In the genomic region with DNA sequence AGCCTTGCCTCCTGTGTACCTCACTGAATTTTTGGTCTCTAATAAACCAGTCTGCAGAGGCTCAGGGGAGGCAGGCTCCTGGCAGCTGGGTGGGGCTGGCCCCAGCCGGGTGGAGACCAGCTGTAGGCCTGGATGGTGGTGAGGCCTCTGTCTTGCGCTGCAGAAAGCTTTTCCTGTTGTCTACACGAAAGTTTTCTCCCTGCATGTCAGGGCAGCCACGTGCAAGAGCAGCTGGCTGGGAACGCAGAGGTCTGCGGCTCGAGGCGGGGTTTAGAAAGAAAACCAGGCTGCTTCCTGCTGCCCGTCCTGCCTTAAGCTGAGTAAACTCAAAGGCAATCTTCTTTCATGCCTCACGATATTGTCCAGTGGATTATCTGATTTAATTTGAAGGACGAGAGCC, we compare ENCODE assay signal across 8 cellular contexts. TPM values are rescaled to one million over a fixed set of nuclear protein-coding genes. Genes with fewer than 3 reads are reported as not detected.
DNase-seq lines count a peak whose midpoint lies in the region; ATAC-seq and TF ChIP-seq lines count a peak whose summit lies in the region.

No MANE protein-coding gene starts in this region.

- CTCF ChIA-PET in activated CD4-positive, alpha-beta T cell treated with anti-CD3 and anti-CD28 coated beads for 36 hours (lab: Charles Lee): interaction anchor here (1.2 to 2.7 kb wide), 3 partner anchors 9 to 48 kb away, joined by 4 to 9 read pairs (median 6); no protein-coding TSS in a partner anchor
- CTCF ChIA-PET in Calu3 (lab: Charles Lee): no interaction called here

- peak; percentile 75 for ATAC-seq in activated CD4-positive, alpha-beta T cell treated with anti-CD3 and anti-CD28 coated beads for 36 hours
- peak; percentile 58 for ATAC-seq in stimulated activated naive CD8-positive, alpha-beta T cell treated with anti-CD3 and anti-CD28 coated beads, Interleukin-15, Interleukin-2, amounts not matched to agents 100 U/mL and 50 U/mL, for 24 hours
- ATAC-seq in GM19397 (IDR thresholded peaks at IDR 0.05; ENCODE audit: unreplicated experiment): no peak

- BruUV-seq in Calu3 (replicated peaks; lab: Mats Ljungman, UMichigan): no TSS peak

- H3K27me3 ChIP-seq in HL-60 (ENCODE audit: insufficient read depth, poor library complexity, severe bottlenecking) (no peaks in the 10 kb centered on the region), mucosa of stomach (ENCODE audit: control insufficient read depth, insufficient read depth, low read length) (no peaks in the 10 kb centered on the region)

- peaks cover 36% of the 10 kb centered on the region for H3K4me1 Mint-ChIP-seq in activated CD4-positive, alpha-beta T cell treated with anti-CD3 and anti-CD28 coated beads for 36 hours
- H3K4me1 Mint-ChIP-seq in Calu3 (ENCODE audit: low read depth, unreplicated experiment): no peaks in the 10 kb centered on the region

- H3K4me3 Mint-ChIP-seq in activated CD4-positive, alpha-beta T cell treated with anti-CD3 and anti-CD28 coated beads for 36 hours: peak overlapping the region; percentile 5
- H3K4me3 Mint-ChIP-seq in Calu3 (ENCODE audit: low read depth, unreplicated experiment): no peak overlapping the region

- no peaks in the 10 kb centered on the region for H3K27me3 Mint-ChIP-seq in activated CD4-positive, alpha-beta T cell treated with anti-CD3 and anti-CD28 coated beads for 36 hours
- no peaks in the 10 kb centered on the region for H3K27me3 Mint-ChIP-seq in Calu3 (ENCODE audit: unreplicated experiment)

- intact Hi-C loops in activated CD4-positive, alpha-beta T cell treated with anti-CD3 and anti-CD28 coated beads for 36 hours (cut with DNase I, micrococcal nuclease): loop anchor here in 1 of 2 experiments (5.0 kb wide), 1 partner anchor 42 kb away; the partner anchor contains the start of gene WDR81
- intact Hi-C loops in Calu3 (cut with micrococcal nuclease; ENCODE audit: unreplicated experiment): no loop called here

- H3K4me1 ChIP-seq in mucosa of stomach (ENCODE audit: control insufficient read depth, insufficient read depth, low read length): peaks cover 21% of the 10 kb centered on the region

- DNase-seq in HL-60 (ENCODE audit: low read depth in 1 of 2, low spot score in 1 of 2) (peak in 1 of 2 experiments; percentile 78), choroid plexus epithelial cell (ENCODE audit: low read depth) (peak; percentile 96), germinal center (ENCODE audit: low spot score) (no peak), Calu3 (no peak)
- peak; percentile 65 for DNase-seq in activated CD4-positive, alpha-beta T cell treated with anti-CD3 and anti-CD28 coated beads for 36 hours
- peak; percentile 55 for DNase-seq in stimulated activated naive CD8-positive, alpha-beta T cell treated with anti-CD3 and anti-CD28 coated beads, Interleukin-15, Interleukin-2, amounts not matched to agents 100 U/mL and 50 U/mL, for 24 hours

- no peaks in the 10 kb centered on the region for H3K9me3 ChIP-seq in mucosa of stomach (ENCODE audit: control insufficient read depth, low read length)

- no peaks in the 10 kb centered on the region for H3K36me3 ChIP-seq in mucosa of stomach (ENCODE audit: control insufficient read depth, insufficient read depth, low read length)

- H3K9me3 Mint-ChIP-seq in activated CD4-positive, alpha-beta T cell treated with anti-CD3 and anti-CD28 coated beads for 36 hours (ENCODE audit: low read depth): no peaks in the 10 kb centered on the region
- no peaks in the 10 kb centered on the region for H3K9me3 Mint-ChIP-seq in Calu3 (ENCODE audit: low read depth, unreplicated experiment)

- peak overlapping the region; percentile 15 for H3K9ac ChIP-seq in mucosa of stomach (ENCODE audit: low read length)

- H3K4me3 ChIP-seq in HL-60 (replicated peaks; ENCODE audit: insufficient read depth, low read length) (no peak overlapping the region), choroid plexus epithelial cell (ENCODE audit: low read depth, low read length) (no peak overlapping the region), mucosa of stomach (ENCODE audit: low read length) (no peak overlapping the region)

- TF ChIP-seq CTCF in HL-60 (IDR thresholded peaks at IDR 0.05; ENCODE audit: insufficient read depth, low read length) (no peak), choroid plexus epithelial cell (conservative IDR thresholded peaks at IDR 0.05; ENCODE audit: low read depth, low read length) (no peak), Calu3 (IDR thresholded peaks at IDR 0.05; ENCODE audit: unreplicated experiment) (no peak)

- POLR2A ChIA-PET in activated CD4-positive, alpha-beta T cell treated with anti-CD3 and anti-CD28 coated beads for 36 hours (lab: Charles Lee): interaction anchor here (0.6 to 0.7 kb wide), 4 partner anchors 9 to 141 kb away, joined by 3 to 4 read pairs (median 3); no protein-coding TSS in a partner anchor

- H3K27ac Mint-ChIP-seq in activated CD4-positive, alpha-beta T cell treated with anti-CD3 and anti-CD28 coated beads for 36 hours: peak overlapping the region; percentile 78
- no peak overlapping the region for H3K27ac Mint-ChIP-seq in Calu3 (ENCODE audit: unreplicated experiment)

- peak overlapping the region; percentile 56 for H3K27ac ChIP-seq in HL-60 (replicated peaks)

- no peaks in the 10 kb centered on the region for H3K36me3 Mint-ChIP-seq in activated CD4-positive, alpha-beta T cell treated with anti-CD3 and anti-CD28 coated beads for 36 hours (ENCODE audit: low read depth)
- no peaks in the 10 kb centered on the region for H3K36me3 Mint-ChIP-seq in Calu3 (ENCODE audit: insufficient read depth, unreplicated experiment)

RNA-seq across cellular contexts. Expression of gene SERPINF1, which starts 2.4 kb away (rescaled TPM):
- under 1 TPM; 0.27 to 0.47 TPM for total RNA-seq in activated CD4-positive, alpha-beta T cell treated with anti-CD3 and anti-CD28 coated beads for 36 hours
- not detected in 2 replicates for total RNA-seq in Calu3 (2022)

RNA-seq across cellular contexts. Expression of gene SERPINF2, which starts 21.6 kb away (rescaled TPM):
- under 1 TPM in 1 of 2 experiments, not detected in 1; 0.12 TPM for total RNA-seq in activated CD4-positive, alpha-beta T cell treated with anti-CD3 and anti-CD28 coated beads for 36 hours
- total RNA-seq in Calu3 (2022): 0.54 and 0.76 TPM in 2 replicates

RNA-seq across cellular contexts. Expression of gene WDR81, which starts 39.8 kb away (rescaled TPM):
- total RNA-seq in activated CD4-positive, alpha-beta T cell treated with anti-CD3 and anti-CD28 coated beads for 36 hours: 1 to 10 TPM; 6.9 to 8.6 TPM
- 11.2 and 11.8 TPM in 2 replicates for total RNA-seq in Calu3 (2022)

RNA-seq across cellular contexts. Expression of gene TLCD2, which starts 54.1 kb away (rescaled TPM):
- under 1 TPM; 0.30 to 0.39 TPM for total RNA-seq in activated CD4-positive, alpha-beta T cell treated with anti-CD3 and anti-CD28 coated beads for 36 hours
- total RNA-seq in Calu3 (2022): 5.9 and 6.7 TPM in 2 replicates

Comparison
In these comparisons a context has a peak if more than half of its experiments do, and no peak if none do; other contexts are left out.
1. DNase-seq: peak in activated CD4-positive, alpha-beta T cell treated with anti-CD3 and anti-CD28 coated beads for 36 hours (single experiment), choroid plexus epithelial cell (single experiment) and stimulated activated naive CD8-positive, alpha-beta T cell treated with anti-CD3 and anti-CD28 coated beads, Interleukin-15, Interleukin-2, amounts not matched to agents 100 U/mL and 50 U/mL, for 24 hours (single experiment); none in germinal center (single experiment) and Calu3 (single experiment).